Comparison of ENCODE assay signal across 25 cellular contexts in genomic region chr2:226763320-226763719, GRCh38. TPM values are rescaled to one million over a fixed set of nuclear protein-coding genes. Genes with fewer than 3 reads are reported as not detected.
DNase-seq lines count a peak whose midpoint lies in the region; ATAC-seq, FAIRE-seq and TF ChIP-seq lines count a peak whose summit lies in the region.
"Had no signal": no experiment of that assay in that cellular context is flagged by ENCODE, and none has a peak within 500 bp of the region (broad histone marks: within the 10 kb centered on the region; RNA-seq: fewer than 3 reads in every experiment).

No MANE protein-coding gene starts in this region.

- peaks cover 41% of the 10 kb centered on the region for H3K36me3 ChIP-seq in ACC112 (ENCODE audit: insufficient read depth, low read length)
- peaks cover 26% of the 10 kb centered on the region for H3K36me3 ChIP-seq in IMR-90 (ENCODE audit: control insufficient read depth, insufficient read depth, low read length)
- no peaks in the 10 kb centered on the region for H3K36me3 ChIP-seq in small intestine (ENCODE audit: control insufficient read depth in 2 of 2, insufficient read depth in 2 of 2, low read length in 2 of 2)
- H3K36me3 ChIP-seq: ovary had no signal

- intact Hi-C loops in IMR-90 (cut with micrococcal nuclease), result loop anchor here (2.0 kb wide), 1 partner anchor 15 kb away; no protein-coding TSS in a partner anchor

- no peak overlapping the region for H2BK120ac ChIP-seq in IMR-90 (ENCODE audit: low read depth, low read length)

- no peak overlapping the region for H2BK15ac ChIP-seq in IMR-90 (ENCODE audit: low read depth, low read length)

- H3K4me3 ChIP-seq in ACC112 (ENCODE audit: low read depth, low read length), result no peak overlapping the region
- no peak overlapping the region for H3K4me3 ChIP-seq in IMR-90 (ENCODE audit: insufficient read depth, low read depth, low read length)
- H3K4me3 ChIP-seq in epithelial cell of esophagus (ENCODE audit: low read length), result no peak overlapping the region
- H3K4me3 ChIP-seq in small intestine (ENCODE audit: low read depth in 1 of 2, low read length in 2 of 2), result no peak overlapping the region
- H3K4me3 ChIP-seq: ovary had no signal

- H3K4ac ChIP-seq in IMR-90 (ENCODE audit: low read depth, low read length), result no peak overlapping the region

- CTCF ChIA-PET in IMR-90 (lab: Yijun Ruan, JAX), result interaction anchor here (0.6 kb wide), 1 partner anchor 210 kb away, joined by 3 read pairs; no protein-coding TSS in a partner anchor

- no peak overlapping the region for H3K56ac ChIP-seq in IMR-90 (ENCODE audit: extremely low read depth, insufficient read depth, low read length)

- no peak overlapping the region for H2AK5ac ChIP-seq in IMR-90 (ENCODE audit: low read depth, low read length)

- no TSS peak for BruUV-seq in IMR-90 (replicated peaks; lab: Mats Ljungman, UMichigan)

- no peak overlapping the region for H2AK9ac ChIP-seq in IMR-90 (replicated peaks; ENCODE audit: low read depth, low read length, poor library complexity)

- TF ChIP-seq CTCF in IMR-90 (conservative IDR thresholded peaks at IDR 0.05; ENCODE audit: low read depth, low read length) (no peak), epithelial cell of esophagus (IDR thresholded peaks at IDR 0.05; ENCODE audit: insufficient read depth, low read depth, low read length, missing control alignments) (no peak), nephron (IDR thresholded peaks at IDR 0.05; ENCODE audit: unreplicated experiment in 3 of 3) (no peak)

- POLR2A ChIA-PET in IMR-90 (lab: Charles Lee; ENCODE audit: unreplicated experiment), result no interaction called here

- H3K27ac Mint-ChIP-seq in nephron, result peak overlapping the region in 2 of 3 experiments; percentile 29 to 44
- H3K27ac Mint-ChIP-seq: activated CD8-positive, alpha-beta memory T cell treated with anti-CD3 and anti-CD28 coated beads, Interleukin-2, amount 10 ng/mL, durations not matched to agents 7 days and 5 days; CD8-positive, alpha-beta T cell; dendritic cell treated with granulocyte-macrophage colony-stimulating factor and Interleukin-4, amounts not matched to agents 40 ng/mL and 50 ng/mL, for 4 days; T-helper 2 cell treated with Interferon-gamma antibody and Interleukin-4, amounts not matched to agents 5 μg/mL and 100 μg/mL, for 36 hours had no signal

- peak overlapping the region; percentile 59; the same call in 1 of the 2 replicates for H3K4me2 ChIP-seq in IMR-90 (ENCODE audit: low read depth, low read length)

- no peak overlapping the region for H4K5ac ChIP-seq in IMR-90 (ENCODE audit: low read depth, low read length)

- no peak for ATAC-seq in IMR-90 (ENCODE audit: low read depth)
- ATAC-seq: activated CD4-positive, CD25-positive, alpha-beta regulatory T cell treated with anti-CD3 and anti-CD28 coated beads, Interleukin-2, amount 50 U/mL, for 24 hours; activated CD8-positive, alpha-beta memory T cell treated with anti-CD3 and anti-CD28 coated beads, Interleukin-2, amount 10 ng/mL, durations not matched to agents 7 days and 5 days; CD8-positive, alpha-beta T cell had no signal

- H3K14ac ChIP-seq in IMR-90 (replicated peaks; ENCODE audit: low read depth, low read length), result peak overlapping the region; percentile 46; the same call in 1 of the 2 replicates

- H3K79me1 ChIP-seq in IMR-90 (ENCODE audit: low read depth in 1 of 2, low read length in 2 of 2), result peaks cover 13 to 71% of the 10 kb centered on the region in 2 experiments; a peak in 3 of 4 replicates

- in situ Hi-C loops in IMR-90 (cut with MboI; ENCODE audit: low sequenced_read_pairs), result no loop called here

- no peak for TF ChIP-seq POLR2A in IMR-90 (IDR thresholded peaks at IDR 0.05; ENCODE audit: low read depth, low read length)

- H3K9me1 ChIP-seq in IMR-90 (ENCODE audit: insufficient read depth, low read length), result peaks cover 7% of the 10 kb centered on the region

- no peak overlapping the region for H4K91ac ChIP-seq in IMR-90 (ENCODE audit: insufficient read depth, low read depth, low read length)

- H3K79me2 ChIP-seq in ACC112 (ENCODE audit: control insufficient read depth, insufficient read depth, low read length, unreplicated experiment), result peaks cover 93% of the 10 kb centered on the region

- peak overlapping the region; percentile 63; the same call in 1 of the 2 replicates for H3K18ac ChIP-seq in IMR-90 (ENCODE audit: low read depth, low read length)

- H2AFZ ChIP-seq in ACC112 (ENCODE audit: low read length, unreplicated experiment), result no peak overlapping the region
- no peak overlapping the region for H2AFZ ChIP-seq in IMR-90 (replicated peaks; ENCODE audit: low read length, poor library complexity)

- no peak for FAIRE-seq in small intestine (lab: Jason Lieb, UNC)
- FAIRE-seq: G401.6, GM12891, HTR-8/SVneo had no signal

- no peaks in the 10 kb centered on the region for H3K9me3 Mint-ChIP-seq in nephron
- H3K9me3 Mint-ChIP-seq: CD8-positive, alpha-beta T cell; T-helper 2 cell treated with Interferon-gamma antibody and Interleukin-4, amounts not matched to agents 5 μg/mL and 100 μg/mL, for 36 hours had no signal

- peak overlapping the region; percentile 60; the same call in 1 of the 2 replicates for H3K9ac ChIP-seq in IMR-90 (ENCODE audit: low read depth, low read length)

- peak overlapping the region; percentile 3; the same call in 1 of the 2 replicates for H3K27ac ChIP-seq in ACC112 (ENCODE audit: low read depth, low read length)
- H3K27ac ChIP-seq in IMR-90 (ENCODE audit: insufficient read depth, low read length), result peak overlapping the region; percentile 8; the same call in 1 of the 2 replicates
- no peak overlapping the region for H3K27ac ChIP-seq in small intestine (ENCODE audit: low read depth in 1 of 2, low read length in 1 of 2)
- H3K27ac ChIP-seq: ovary had no signal

- DNase-seq in IMR-90, result peak; percentile 24
- DNase-seq in epithelial cell of esophagus (ENCODE audit: low read depth), result peak; percentile 70
- DNase-seq in NCI-H2196 (lab: John Stamatoyannopoulos, UW; ENCODE audit: unreplicated experiment), result no peak
- no peak for DNase-seq in small intestine
- no peak for DNase-seq in activated CD8-positive, alpha-beta memory T cell treated with anti-CD3 and anti-CD28 coated beads, Interleukin-2, amount 50 U/mL, for 48 hours
- DNase-seq in NCI-H1436 treated with DMSO at 0.1 percent for 48 hours (lab: John Stamatoyannopoulos, UW), result no peak
- DNase-seq: ACHN; activated CD8-positive, alpha-beta memory T cell treated with anti-CD3 and anti-CD28 coated beads, Interleukin-2, amount 10 ng/mL, durations not matched to agents 7 days and 5 days; activated effector memory CD4-positive, alpha-beta T cell treated with anti-CD3 and anti-CD28 coated beads, Interleukin-2, amount 50 U/mL, for 16 hours; CD8-positive, alpha-beta T cell; erythroblast; GOT3; NCI-H1694; NCI-H510A treated with DMSO at 0.1 percent for 48 hours; ovary; SHP77 treated with DMSO at 0.1 percent for 48 hours; stimulated activated naive CD4-positive, alpha-beta T cell had no signal

- H2BK20ac ChIP-seq in IMR-90 (ENCODE audit: low read depth, low read length), result no peak overlapping the region

- peaks cover 71% of the 10 kb centered on the region for H3K4me1 Mint-ChIP-seq in nephron
- H3K4me1 Mint-ChIP-seq: activated CD8-positive, alpha-beta memory T cell treated with anti-CD3 and anti-CD28 coated beads, Interleukin-2, amount 10 ng/mL, durations not matched to agents 7 days and 5 days had no signal

- H3K27me3 Mint-ChIP-seq in nephron (ENCODE audit: low read depth), result no peaks in the 10 kb centered on the region
- H3K27me3 Mint-ChIP-seq: activated CD8-positive, alpha-beta memory T cell treated with anti-CD3 and anti-CD28 coated beads, Interleukin-2, amount 10 ng/mL, durations not matched to agents 7 days and 5 days; dendritic cell treated with granulocyte-macrophage colony-stimulating factor and Interleukin-4, amounts not matched to agents 40 ng/mL and 50 ng/mL, for 4 days had no signal

- H2BK5ac ChIP-seq in IMR-90 (ENCODE audit: low read depth, low read length, poor library complexity, severe bottlenecking), result peak overlapping the region; percentile 71

- dilution Hi-C loops in IMR-90 (cut with HindIII; ENCODE audit: low sequenced_read_pairs, unreplicated experiment), result no loop called here

- peaks cover 19% of the 10 kb centered on the region for H3K36me3 Mint-ChIP-seq in nephron (ENCODE audit: low read depth)
- H3K36me3 Mint-ChIP-seq: CD8-positive, alpha-beta T cell had no signal

- H4K8ac ChIP-seq in IMR-90 (ENCODE audit: low read depth in 2 of 2, low read length in 2 of 2), result 0 out of 4 replicates have a peak overlapping the region, but pooled peaks have one; percentile 19 to 33

- H4K20me1 ChIP-seq in IMR-90 (ENCODE audit: insufficient read depth, low read length), result peaks cover 59% of the 10 kb centered on the region

- no peaks in the 10 kb centered on the region for H3K9me3 ChIP-seq in IMR-90 (ENCODE audit: control insufficient read depth, insufficient read depth, low read length)
- H3K9me3 ChIP-seq in small intestine (ENCODE audit: control insufficient read depth, low read depth), result no peaks in the 10 kb centered on the region
- H3K9me3 ChIP-seq: ovary had no signal

- H3K4me3 Mint-ChIP-seq in nephron, result peak overlapping the region in 1 of 3 experiments; percentile 20
- H3K4me3 Mint-ChIP-seq: activated CD8-positive, alpha-beta memory T cell treated with anti-CD3 and anti-CD28 coated beads, Interleukin-2, amount 10 ng/mL, durations not matched to agents 7 days and 5 days; CD8-positive, alpha-beta T cell; dendritic cell treated with granulocyte-macrophage colony-stimulating factor and Interleukin-4, amounts not matched to agents 40 ng/mL and 50 ng/mL, for 4 days; T-helper 2 cell treated with Interferon-gamma antibody and Interleukin-4, amounts not matched to agents 5 μg/mL and 100 μg/mL, for 36 hours had no signal

- H3K4me1 ChIP-seq in ACC112 (ENCODE audit: control insufficient read depth, insufficient read depth, low read length, unreplicated experiment) (peaks cover 57% of the 10 kb centered on the region), IMR-90 (ENCODE audit: control insufficient read depth, insufficient read depth, low read length) (peaks cover 27% of the 10 kb centered on the region), small intestine (ENCODE audit: control insufficient read depth in 2 of 2, insufficient read depth in 1 of 2, low read depth in 1 of 2, low read length in 1 of 2) (peaks cover 2 to 11% of the 10 kb centered on the region in 2 donors)

- TF ChIP-seq RAD21 in IMR-90 (IDR thresholded peaks at IDR 0.05; ENCODE audit: low read length), result no peak

- WGBS in IMR-90 (ENCODE audit: extremely low coverage in 2 of 2, insufficient read length in 1 of 2), 2 experiments, result no CpG with 5 or more reads among the region's 3 CpGs
- WGBS in small intestine, 3 donors, result 83 to 95% (median 94%) methylated on average over 3 of the region's 3 CpGs

- H3K23ac ChIP-seq in IMR-90 (ENCODE audit: low read depth, low read length), result no peak overlapping the region

- H3K27me3 ChIP-seq in ACC112 (ENCODE audit: insufficient read depth, low read length), result no peaks in the 10 kb centered on the region
- H3K27me3 ChIP-seq in IMR-90 (ENCODE audit: control insufficient read depth, insufficient read depth, low read length), result no peaks in the 10 kb centered on the region
- H3K27me3 ChIP-seq in small intestine (ENCODE audit: control insufficient read depth in 2 of 2, insufficient read depth in 2 of 2, low read length in 2 of 2), result no peaks in the 10 kb centered on the region
- H3K27me3 ChIP-seq: ovary had no signal

RNA-seq across cellular contexts. Expression of gene IRS1, which starts 36.3 kb away (rescaled TPM):
- total RNA-seq in IMR-90 (2012; rRNA removed), result 21.1 and 29.4 TPM in 2 replicates
- polyA plus RNA-seq in IMR-90 (2012; rRNA removed) (37.1 and 44.5 TPM in 2 replicates), small intestine (1 to 10 TPM; 1.6 to 5.6 (median 4.7) TPM)
- 15.4 and 40.6 TPM in 2 replicates for polyA plus RNA-seq in IMR-90 (2012; cell fraction: cytosol; rRNA removed)
- 20.3 and 39.6 TPM in 2 replicates for polyA plus RNA-seq in IMR-90 (2012; cell fraction: nucleus; rRNA removed; ENCODE audit: low replicate concordance)

Comparison
In these comparisons a context has a peak if more than half of its experiments do, and no peak if none do; other contexts are left out.
1. H3K27ac ChIP-seq: peak in ACC112 (single experiment) and IMR-90 (single experiment); none in small intestine (0 of 2).
2. DNase-seq: peak in IMR-90 (single experiment) and epithelial cell of esophagus (single experiment); none in NCI-H2196 (single experiment), small intestine (single experiment), activated CD8-positive, alpha-beta memory T cell treated with anti-CD3 and anti-CD28 coated beads, Interleukin-2, amount 50 U/mL, for 48 hours (single experiment) and NCI-H1436 treated with DMSO at 0.1 percent for 48 hours (single experiment).